Comparison of ENCODE assay signal across 1 cellular context in the genomic region with DNA sequence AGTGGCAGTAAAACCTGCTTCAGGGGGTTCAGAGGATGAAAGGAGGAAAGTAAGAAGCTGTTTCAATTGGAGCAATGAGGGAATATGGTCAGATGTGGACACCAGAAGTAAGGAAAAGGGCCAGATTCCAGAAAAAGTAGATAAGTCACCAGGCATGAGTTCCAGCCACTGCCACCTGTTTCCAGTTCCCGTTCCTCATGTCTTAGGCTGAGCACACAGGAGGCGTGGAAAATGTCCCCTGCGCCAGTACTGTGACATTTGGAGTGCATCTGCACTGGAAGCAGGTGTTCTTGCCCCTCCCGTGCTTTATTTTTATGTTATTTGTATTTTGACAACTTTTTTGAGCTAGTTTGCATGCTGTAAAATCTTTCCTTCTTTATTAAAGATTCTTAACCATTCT.
TF ChIP-seq lines count a peak whose summit lies in the region.

No MANE protein-coding gene starts in this region.

TF ChIP-seq in K562, 482 proteins besides CTCF, POLR2A, EP300 and RAD21 (continued from another document):
- TF ChIP-seq MXI1 (IDR thresholded peaks at IDR 0.05; ENCODE audit: low read depth, low read length), result no peak
- TF ChIP-seq ZNF436 (CRISPR knock-in tag; IDR thresholded peaks at IDR 0.05), result no peak
- no peak for TF ChIP-seq ZNF717 (CRISPR knock-in tag; IDR thresholded peaks at IDR 0.05)
- no peak for TF ChIP-seq HNRNPL (IDR thresholded peaks at IDR 0.05; ENCODE audit: low read depth, low read length)
- no peak for TF ChIP-seq ZNF76 (CRISPR knock-in tag; IDR thresholded peaks at IDR 0.05; ENCODE audit: borderline replicate concordance)
- TF ChIP-seq, protein P1, sequence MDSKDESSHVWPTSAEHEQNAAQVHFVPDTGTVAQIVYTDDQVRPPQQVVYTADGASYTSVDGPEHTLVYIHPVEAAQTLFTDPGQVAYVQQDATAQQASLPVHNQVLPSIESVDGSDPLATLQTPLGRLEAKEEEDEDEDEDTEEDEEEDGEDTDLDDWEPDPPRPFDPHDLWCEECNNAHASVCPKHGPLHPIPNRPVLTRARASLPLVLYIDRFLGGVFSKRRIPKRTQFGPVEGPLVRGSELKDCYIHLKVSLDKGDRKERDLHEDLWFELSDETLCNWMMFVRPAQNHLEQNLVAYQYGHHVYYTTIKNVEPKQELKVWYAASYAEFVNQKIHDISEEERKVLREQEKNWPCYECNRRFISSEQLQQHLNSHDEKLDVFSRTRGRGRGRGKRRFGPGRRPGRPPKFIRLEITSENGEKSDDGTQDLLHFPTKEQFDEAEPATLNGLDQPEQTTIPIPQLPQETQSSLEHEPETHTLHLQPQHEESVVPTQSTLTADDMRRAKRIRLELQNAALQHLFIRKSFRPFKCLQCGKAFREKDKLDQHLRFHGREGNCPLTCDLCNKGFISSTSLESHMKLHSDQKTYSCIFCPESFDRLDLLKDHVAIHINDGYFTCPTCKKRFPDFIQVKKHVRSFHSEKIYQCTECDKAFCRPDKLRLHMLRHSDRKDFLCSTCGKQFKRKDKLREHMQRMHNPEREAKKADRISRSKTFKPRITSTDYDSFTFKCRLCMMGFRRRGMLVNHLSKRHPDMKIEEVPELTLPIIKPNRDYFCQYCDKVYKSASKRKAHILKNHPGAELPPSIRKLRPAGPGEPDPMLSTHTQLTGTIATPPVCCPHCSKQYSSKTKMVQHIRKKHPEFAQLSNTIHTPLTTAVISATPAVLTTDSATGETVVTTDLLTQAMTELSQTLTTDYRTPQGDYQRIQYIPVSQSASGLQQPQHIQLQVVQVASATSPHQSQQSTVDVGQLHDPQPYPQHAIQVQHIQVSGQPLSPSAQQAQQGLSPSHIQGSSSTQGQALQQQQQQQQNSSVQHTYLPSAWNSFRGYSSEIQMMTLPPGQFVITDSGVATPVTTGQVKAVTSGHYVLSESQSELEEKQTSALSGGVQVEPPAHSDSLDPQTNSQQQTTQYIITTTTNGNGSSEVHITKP (IDR thresholded peaks at IDR 0.05; ENCODE audit: partially characterized antibody), result no peak
- no peak for TF ChIP-seq ZFP36 (IDR thresholded peaks at IDR 0.05; ENCODE audit: low read depth, low read length, partially characterized antibody)
- TF ChIP-seq, protein P2, sequence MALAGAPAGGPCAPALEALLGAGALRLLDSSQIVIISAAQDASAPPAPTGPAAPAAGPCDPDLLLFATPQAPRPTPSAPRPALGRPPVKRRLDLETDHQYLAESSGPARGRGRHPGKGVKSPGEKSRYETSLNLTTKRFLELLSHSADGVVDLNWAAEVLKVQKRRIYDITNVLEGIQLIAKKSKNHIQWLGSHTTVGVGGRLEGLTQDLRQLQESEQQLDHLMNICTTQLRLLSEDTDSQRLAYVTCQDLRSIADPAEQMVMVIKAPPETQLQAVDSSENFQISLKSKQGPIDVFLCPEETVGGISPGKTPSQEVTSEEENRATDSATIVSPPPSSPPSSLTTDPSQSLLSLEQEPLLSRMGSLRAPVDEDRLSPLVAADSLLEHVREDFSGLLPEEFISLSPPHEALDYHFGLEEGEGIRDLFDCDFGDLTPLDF (CRISPR knock-in tag; IDR thresholded peaks at IDR 0.05), result no peak
- no peak for TF ChIP-seq POLR2AphosphoS2 (IDR thresholded peaks at IDR 0.05; ENCODE audit: low read length)
- no peak for TF ChIP-seq CCNT2 (IDR thresholded peaks at IDR 0.05; ENCODE audit: borderline replicate concordance, extremely low read depth, insufficient read length, low read depth, low read length)
